8 cellular contexts compared by ENCODE assay signal in genomic region chr3:35664460-35664919, GRCh38. TPM values are rescaled to one million over a fixed set of nuclear protein-coding genes. Genes with fewer than 3 reads are reported as not detected.
DNase-seq lines count a peak whose midpoint lies in the region; ATAC-seq and TF ChIP-seq lines count a peak whose summit lies in the region.

No MANE protein-coding gene starts in this region.

- DNase-seq in Daoy (ENCODE audit: low read depth) (peak; percentile 44), NCI-H446 treated with DMSO at 0.1 percent for 48 hours (lab: John Stamatoyannopoulos, UW) (peak; percentile 95), endothelial cell (ENCODE audit: low spot score) (peak; percentile 8), nephron progenitor cell (peak; percentile 39), activated T-cell treated with anti-CD3 and anti-CD28 coated beads for 4 hours (no peak), MM.1S (no peak)

- H3K4me1 Mint-ChIP-seq in endothelial cell (ENCODE audit: unreplicated experiment) = peaks cover 21% of the 10 kb centered on the region
- peaks cover 11% of the 10 kb centered on the region for H3K4me1 Mint-ChIP-seq in nephron progenitor cell

- no peak overlapping the region for H3K4me3 ChIP-seq in MM.1S (ENCODE audit: low read length)

- H3K9me3 Mint-ChIP-seq in endothelial cell (ENCODE audit: unreplicated experiment) = no peaks in the 10 kb centered on the region
- H3K9me3 Mint-ChIP-seq in nephron progenitor cell = no peaks in the 10 kb centered on the region

- TF ChIP-seq CTCF in endothelial cell (IDR thresholded peaks at IDR 0.05; ENCODE audit: unreplicated experiment) (no peak), nephron progenitor cell (IDR thresholded peaks at IDR 0.05) (no peak), MM.1S (IDR thresholded peaks at IDR 0.05; ENCODE audit: low read length) (no peak)

- no peak overlapping the region for H3K27ac ChIP-seq in MM.1S (ENCODE audit: low read length)

- no peaks in the 10 kb centered on the region for H3K27me3 ChIP-seq in MM.1S (replicated peaks; ENCODE audit: insufficient read depth, low read length)

- H3K9me2 ChIP-seq in MM.1S (replicated peaks; ENCODE audit: insufficient read depth, low read length) = no peaks in the 10 kb centered on the region

- no peak overlapping the region for H3K27ac Mint-ChIP-seq in endothelial cell (ENCODE audit: unreplicated experiment)
- no peak overlapping the region for H3K27ac Mint-ChIP-seq in nephron progenitor cell

- ATAC-seq in HG03064 (IDR thresholded peaks at IDR 0.05; ENCODE audit: low read depth, unreplicated experiment) (peak; percentile 81), GM19455 (IDR thresholded peaks at IDR 0.05; ENCODE audit: unreplicated experiment) (no peak)

- no peaks in the 10 kb centered on the region for H3K4me1 ChIP-seq in MM.1S (ENCODE audit: low read length)

- H3K9me3 ChIP-seq in MM.1S (replicated peaks; ENCODE audit: insufficient read depth, low read length) = no peaks in the 10 kb centered on the region

- no peak overlapping the region for H3K4me3 Mint-ChIP-seq in endothelial cell (ENCODE audit: unreplicated experiment)
- H3K4me3 Mint-ChIP-seq in nephron progenitor cell = no peak overlapping the region

- no peak overlapping the region for H2AFZ ChIP-seq in MM.1S (ENCODE audit: low read length)

- H3K36me3 ChIP-seq in MM.1S (replicated peaks; ENCODE audit: insufficient read depth, low read length) = no peaks in the 10 kb centered on the region

- no peaks in the 10 kb centered on the region for H3K79me2 ChIP-seq in MM.1S (ENCODE audit: low read length)

- H3K27me3 Mint-ChIP-seq in endothelial cell (ENCODE audit: unreplicated experiment) (peaks cover 2% of the 10 kb centered on the region), nephron progenitor cell (ENCODE audit: low read depth, poor library complexity) (no peaks in the 10 kb centered on the region)

- no peaks in the 10 kb centered on the region for H3K36me3 Mint-ChIP-seq in endothelial cell (ENCODE audit: low read depth, unreplicated experiment)
- H3K36me3 Mint-ChIP-seq in nephron progenitor cell (ENCODE audit: low read depth) = no peaks in the 10 kb centered on the region

- H3K4me2 ChIP-seq in MM.1S (ENCODE audit: low read depth, low read length) = no peak overlapping the region

- no peaks in the 10 kb centered on the region for H4K20me1 ChIP-seq in MM.1S (ENCODE audit: insufficient read depth, low read length)

- H3F3A ChIP-seq in MM.1S (ENCODE audit: insufficient read depth, low read length) = no peaks in the 10 kb centered on the region

- H3K9ac ChIP-seq in MM.1S (ENCODE audit: low read length) = no peak overlapping the region

RNA-seq across cellular contexts. Expression of gene ARPP21, which starts 25.2 kb away (rescaled TPM):
- total RNA-seq in Daoy (2014; rRNA removed; shearing (Covaris generic)) = not detected in 2 replicates
- total RNA-seq in endothelial cell (ENCODE audit: unreplicated experiment) = not detected

Comparison
In these comparisons a context has a peak if more than half of its experiments do, and no peak if none do; other contexts are left out.
1. DNase-seq: peak in Daoy (single experiment), NCI-H446 treated with DMSO at 0.1 percent for 48 hours (single experiment), endothelial cell (single experiment) and nephron progenitor cell (single experiment); none in activated T-cell treated with anti-CD3 and anti-CD28 coated beads for 4 hours (single experiment) and MM.1S (single experiment).